9 cellular contexts compared by ENCODE assay signal in genomic region chr4:112951362-112951962, GRCh38.
A peak's percentile ranks its signal among the peaks of the same experiment; 100 is the strongest.
DNase-seq lines count a peak whose midpoint lies in the region; TF ChIP-seq lines count a peak whose summit lies in the region.
"Had no signal": no experiment of that assay in that cellular context is flagged by ENCODE, and none has a peak within 500 bp of the region (broad histone marks: within the 10 kb centered on the region; RNA-seq: fewer than 3 reads in every experiment).

No MANE protein-coding gene starts in this region.

- H3K4me3 ChIP-seq in A673 (ENCODE audit: low read depth, low read length, poor library complexity, severe bottlenecking): no peak overlapping the region

- no peaks in the 10 kb centered on the region for H3K36me3 Mint-ChIP-seq in glutamatergic neuron (ENCODE audit: unreplicated experiment)

- H3K9me3 ChIP-seq in A673 (ENCODE audit: low read depth, low read length, poor library complexity, severe bottlenecking): no peaks in the 10 kb centered on the region

- H3K36me3 ChIP-seq in A673 (ENCODE audit: insufficient read depth, low read length, poor library complexity, severe bottlenecking): no peaks in the 10 kb centered on the region

- POLR2A ChIA-PET in A673 (lab: Charles Lee; ENCODE audit: low non-redundant PET): no interaction called here

- DNase-seq in A673 (ENCODE audit: low spot score) (peak; percentile 60), SW480 (ENCODE audit: low spot score) (peak; percentile 5), glutamatergic neuron (no peak)
- no peak for DNase-seq in stimulated activated CD4-positive, alpha-beta T cell treated with anti-CD3 and anti-CD28 coated beads, Interleukin-4, amount 100 ng/mL, for 1 hour
- no peak for DNase-seq in activated CD4-positive, alpha-beta T cell treated with anti-CD3 and anti-CD28 coated beads, Interleukin-2, amount 50 U/mL, for 4 hours
- DNase-seq in stimulated activated CD4-positive, alpha-beta T cell treated with anti-CD3 and anti-CD28 coated beads, Interleukin-4, amount 100 ng/mL, for 24 hours: no peak
- DNase-seq in stimulated activated CD4-positive, alpha-beta T cell treated with anti-CD3 and anti-CD28 coated beads, Interleukin-4, amount 100 ng/mL, for 4 hours: no peak
- DNase-seq: activated B cell treated with CpG ODN at 0.5 μM for 24 hours had no signal

- BruUV-seq in A673 (replicated peaks; lab: Mats Ljungman, UMichigan): no TSS peak

- intact Hi-C loops in A673 (cut with micrococcal nuclease; ENCODE audit: unreplicated experiment): loop anchor here (5.0 kb wide), 1 partner anchor 314 kb away; the partner anchor contains the start of genes LARP7 and ZGRF1

- H3K27me3 Mint-ChIP-seq in glutamatergic neuron (ENCODE audit: unreplicated experiment): peaks cover 12% of the 10 kb centered on the region

- H3K27ac Mint-ChIP-seq in glutamatergic neuron (ENCODE audit: unreplicated experiment): peak overlapping the region; percentile 88
- H3K27ac Mint-ChIP-seq: activated B cell treated with CpG ODN at 0.5 μM for 24 hours had no signal

- H3K4me3 Mint-ChIP-seq in glutamatergic neuron (ENCODE audit: unreplicated experiment): peak overlapping the region; percentile 3
- H3K4me3 Mint-ChIP-seq: activated B cell treated with CpG ODN at 0.5 μM for 24 hours had no signal

- peaks cover 69% of the 10 kb centered on the region for H3K4me1 Mint-ChIP-seq in glutamatergic neuron (ENCODE audit: low read depth, unreplicated experiment)

- H3K9me3 Mint-ChIP-seq in glutamatergic neuron (ENCODE audit: unreplicated experiment): peaks cover 11% of the 10 kb centered on the region
- H3K9me3 Mint-ChIP-seq: activated B cell treated with CpG ODN at 0.5 μM for 24 hours had no signal

- no peaks in the 10 kb centered on the region for H3K27me3 ChIP-seq in A673 (replicated peaks; ENCODE audit: insufficient read depth, low read depth, low read length, poor library complexity)

- TF ChIP-seq CTCF in A673 (conservative IDR thresholded peaks at IDR 0.05; ENCODE audit: low read depth, low read length) (peak; percentile 72), GM12873 (IDR thresholded peaks at IDR 0.05; ENCODE audit: insufficient read depth, low read depth, low read length, missing control alignments) (peak; percentile 40), glutamatergic neuron (IDR thresholded peaks at IDR 0.05; ENCODE audit: partially characterized antibody, unreplicated experiment) (peak; percentile 90)

- CTCF ChIA-PET in A673 (lab: Charles Lee): interaction anchor here (0.7 to 1.0 kb wide), 4 partner anchors 20 to 143 kb away, joined by 3 to 4 read pairs (median 4); no protein-coding TSS in a partner anchor

- H3K4me1 ChIP-seq in A673 (ENCODE audit: insufficient read depth, low read length, poor library complexity, severe bottlenecking): peaks cover 61% of the 10 kb centered on the region

- no peak overlapping the region for H3K27ac ChIP-seq in A673 (ENCODE audit: low read depth, low read length, poor library complexity, severe bottlenecking)

Comparison
In these comparisons a context has a peak if more than half of its experiments do, and no peak if none do; other contexts are left out.
1. DNase-seq: peak in A673 (single experiment) and SW480 (single experiment); none in glutamatergic neuron (single experiment), stimulated activated CD4-positive, alpha-beta T cell treated with anti-CD3 and anti-CD28 coated beads, Interleukin-4, amount 100 ng/mL, for 1 hour (single experiment), activated CD4-positive, alpha-beta T cell treated with anti-CD3 and anti-CD28 coated beads, Interleukin-2, amount 50 U/mL, for 4 hours (0 of 2), stimulated activated CD4-positive, alpha-beta T cell treated with anti-CD3 and anti-CD28 coated beads, Interleukin-4, amount 100 ng/mL, for 24 hours (single experiment) and stimulated activated CD4-positive, alpha-beta T cell treated with anti-CD3 and anti-CD28 coated beads, Interleukin-4, amount 100 ng/mL, for 4 hours (0 of 2).
2. CTCF ChIP-seq: peak in every context shown above with its lines; median percentile 90 in glutamatergic neuron; 72 in A673; 40 in GM12873.